Comparison of ENCODE assay signal across 27 cellular contexts in genomic region chr17:76951375-76951905, GRCh38.
"Had no signal": no experiment of that assay in that cellular context is flagged by ENCODE, and none has a peak within 500 bp of the region (broad histone marks: within the 10 kb centered on the region; RNA-seq: fewer than 3 reads in every experiment).

No MANE protein-coding gene starts in this region.

- H3K27me3 ChIP-seq: pancreas, right atrium auricular region had no signal

- H3K4me1 Mint-ChIP-seq: nephron progenitor cell had no signal

- H3K4me1 ChIP-seq: gastrocnemius medialis, left ventricle myocardium inferior, pancreas, psoas muscle, right atrium auricular region, stomach, tibial artery had no signal

- H3K27ac ChIP-seq: coronary artery, gastrocnemius medialis, left ventricle myocardium inferior, pancreas, psoas muscle, right atrium auricular region, stomach, tibial artery, VCaP had no signal

- H3K9me3 Mint-ChIP-seq: effector memory CD8-positive, alpha-beta T cell; nephron progenitor cell; stimulated activated naive B cell treated with anti-CD40 and anti-IgM and Interleukin-4, amounts not matched to agents 10 μg/mL and 1 μg/mL and 100 μg/mL, for 72 hours; T-helper 1 cell treated with Interleukin-12 subunit alpha and Interleukin-12 subunit beta and Interleukin-4 antibody, amounts not matched to agents 30 μg/mL and 1 μg/mL, for 36 hours had no signal

- H3K9me3 ChIP-seq: gastrocnemius medialis, left ventricle myocardium inferior, mucosa of descending colon, pancreas, psoas muscle, right atrium auricular region, stomach, tibial artery had no signal

- H3K36me3 ChIP-seq: gastrocnemius medialis, left ventricle myocardium inferior, pancreas, right atrium auricular region, stomach, tibial artery had no signal

- DNase-seq: activated CD4-positive, alpha-beta T cell treated with anti-CD3 and anti-CD28 coated beads for 48 hours; activated CD4-positive, alpha-beta T cell treated with anti-CD3 and anti-CD28 coated beads, Interleukin-2, amount 50 U/mL, for 48 hours; activated CD8-positive, alpha-beta memory T cell treated with anti-CD3 and anti-CD28 coated beads for 24 hours; activated effector memory CD4-positive, alpha-beta T cell treated with Interleukin-2 at 50 U/mL for 16 hours; activated naive CD4-positive, alpha-beta T cell treated with Interleukin-2 at 50 U/mL for 16 hours; anterior cingulate cortex; effector memory CD8-positive, alpha-beta T cell; erythroblast; gastrocnemius medialis; glutamatergic neuron; left ventricle myocardium inferior; mucosa of descending colon; nephron progenitor cell; pancreas; psoas muscle; stimulated activated CD4-positive, alpha-beta T cell treated with anti-CD3 and anti-CD28 coated beads, Interleukin-15, amount 100 ng/mL, for 24 hours; stimulated activated CD4-positive, alpha-beta T cell treated with anti-CD3 and anti-CD28 coated beads, Interleukin-2, amount 100 ng/mL, for 24 hours; stimulated activated naive B cell treated with anti-CD40 and anti-IgM and Interleukin-4, amounts not matched to agents 10 μg/mL and 1 μg/mL and 100 μg/mL, for 72 hours; stomach; T-helper 9 cell; tibial artery had no signal

- H3K4me3 Mint-ChIP-seq: activated naive CD8-positive, alpha-beta T cell; effector memory CD8-positive, alpha-beta T cell; nephron progenitor cell; stimulated activated naive B cell treated with anti-CD40 and anti-IgM and Interleukin-4, amounts not matched to agents 10 μg/mL and 1 μg/mL and 100 μg/mL, for 72 hours; T-helper 1 cell treated with Interleukin-12 subunit alpha and Interleukin-12 subunit beta and Interleukin-4 antibody, amounts not matched to agents 30 μg/mL and 1 μg/mL, for 36 hours had no signal

- H3K4me3 ChIP-seq: coronary artery, gastrocnemius medialis, left ventricle myocardium inferior, mucosa of descending colon, pancreas, psoas muscle, right atrium auricular region, stomach, tibial artery had no signal

- H3K27me3 Mint-ChIP-seq: activated naive CD8-positive, alpha-beta T cell had no signal

- H3K36me3 Mint-ChIP-seq: activated naive CD8-positive, alpha-beta T cell; stimulated activated naive B cell treated with anti-CD40 and anti-IgM and Interleukin-4, amounts not matched to agents 10 μg/mL and 1 μg/mL and 100 μg/mL, for 72 hours had no signal

- H3K27ac Mint-ChIP-seq: activated naive CD8-positive, alpha-beta T cell; nephron progenitor cell; stimulated activated naive B cell treated with anti-CD40 and anti-IgM and Interleukin-4, amounts not matched to agents 10 μg/mL and 1 μg/mL and 100 μg/mL, for 72 hours; T-helper 1 cell treated with Interleukin-12 subunit alpha and Interleukin-12 subunit beta and Interleukin-4 antibody, amounts not matched to agents 30 μg/mL and 1 μg/mL, for 36 hours had no signal

- ATAC-seq: activated CD4-positive, CD25-positive, alpha-beta regulatory T cell treated with anti-CD3 and anti-CD28 coated beads, Interleukin-2, amount 50 U/mL, for 24 hours; effector memory CD8-positive, alpha-beta T cell; gastrocnemius medialis; mucosa of descending colon; pancreas; stimulated activated naive B cell treated with anti-CD40 and anti-IgM and Interleukin-4, amounts not matched to agents 10 μg/mL and 1 μg/mL and 100 μg/mL, for 72 hours had no signal
